8 cellular contexts compared by ENCODE assay signal in genomic region chr15:57706405-57707209, GRCh38. TPM values are rescaled to one million over a fixed set of nuclear protein-coding genes. Genes with fewer than 3 reads are reported as not detected.
DNase-seq lines count a peak whose midpoint lies in the region; ATAC-seq, FAIRE-seq and TF ChIP-seq lines count a peak whose summit lies in the region.

Gene POLR2M, plus strand, starts transcription at chr15:57706714. Its CDS starts 129 bp downstream, at chr15:57706843.

- peak; percentile 94 for FAIRE-seq in kidney (lab: Jason Lieb, UNC)

- H3K4me1 Mint-ChIP-seq in chondrocyte (ENCODE audit: low read depth), result peaks cover 38% of the 10 kb centered on the region

- H3K9ac ChIP-seq in kidney (ENCODE audit: low read length in 2 of 2), result peak within 1 kb of the TSS; percentile 37 to 93

- H3K27ac ChIP-seq in kidney (ENCODE audit: low read depth in 2 of 2, low read length in 2 of 2), result peak within 1 kb of the TSS; percentile 87 to 95

- peak within 1 kb of the TSS; percentile 68 to 92 for H3K4me3 ChIP-seq in kidney (ENCODE audit: low read length in 2 of 2)

- no peaks in the 10 kb centered on the region for H3K9me3 Mint-ChIP-seq in chondrocyte (ENCODE audit: low read depth)

- H3K4me1 ChIP-seq in kidney (ENCODE audit: control insufficient read depth in 1 of 2, insufficient read depth in 1 of 2, low read depth in 1 of 2, low read length in 2 of 2), result peaks cover 0 to 7% of the 10 kb centered on the region in 2 donors

- H3K27ac Mint-ChIP-seq in chondrocyte (ENCODE audit: unreplicated experiment), result peak within 1 kb of the TSS; percentile 89

- intact Hi-C loops in kidney (cut with DNase I), result no loop called here

- no peaks in the 10 kb centered on the region for H3K9me3 ChIP-seq in kidney (ENCODE audit: control insufficient read depth in 1 of 2, low read length in 2 of 2)

- peaks cover 13 to 18% of the 10 kb centered on the region in 2 donors for H3K36me3 ChIP-seq in kidney (ENCODE audit: control insufficient read depth in 1 of 2, insufficient read depth in 2 of 2, low read length in 2 of 2)

- peak; percentile 23 for TF ChIP-seq CTCF in chondrocyte (IDR thresholded peaks at IDR 0.05)
- no peak for TF ChIP-seq CTCF in kidney (IDR thresholded peaks at IDR 0.05; ENCODE audit: borderline replicate concordance, extremely low read depth, insufficient read depth)

- peak within 1 kb of the TSS; percentile 84 for H3K4me3 Mint-ChIP-seq in chondrocyte (ENCODE audit: unreplicated experiment)

- peaks cover 16% of the 10 kb centered on the region for H3K36me3 Mint-ChIP-seq in chondrocyte (ENCODE audit: low read depth)

- peak; percentile 95 for ATAC-seq in HG03432 (IDR thresholded peaks at IDR 0.05; ENCODE audit: unreplicated experiment)

- peak; percentile 75 for TF ChIP-seq POLR2A in GM19099 (IDR thresholded peaks at IDR 0.05; ENCODE audit: extremely low read depth, insufficient read length, low read depth)

- peak; percentile 94 for DNase-seq in AG20443 (ENCODE audit: low spot score)
- DNase-seq in NCI-H510A (lab: John Stamatoyannopoulos, UW), result peak; percentile 91
- peak; percentile 84 for DNase-seq in activated CD4-positive, alpha-beta T cell treated with anti-CD3 and anti-CD28 coated beads for 1 hour
- DNase-seq in chondrocyte (ENCODE audit: low spot score), result peak; percentile 96
- DNase-seq in kidney, result peak; percentile 98
- DNase-seq in stimulated activated CD4-positive, alpha-beta T cell treated with anti-CD3 and anti-CD28 coated beads, Interleukin-15, amount 100 ng/mL, for 24 hours, result peak; percentile 93

- no peaks in the 10 kb centered on the region for H3K27me3 Mint-ChIP-seq in chondrocyte (ENCODE audit: low read depth)

RNA-seq across cellular contexts. Expression of gene POLR2M, which starts in this region (rescaled TPM):
- total RNA-seq in chondrocyte, result 72.1 to 94.2 TPM (median 88.3 TPM) in 3 replicates
- total RNA-seq in kidney, result 77.0 TPM
- 16.5 TPM for polyA plus RNA-seq in kidney (ENCODE audit: insufficient read depth, low read depth, low replicate concordance)

Comparison
In these comparisons a context has a peak if more than half of its experiments do, and no peak if none do; other contexts are left out.
1. Peak in every context shown above with its lines: DNase-seq, ATAC-seq, H3K4me3 ChIP-seq and H3K27ac ChIP-seq.